ENCODE assay signal across 1 cellular context in genomic region chr5:132866342-132867045, GRCh38.
TF ChIP-seq lines count a peak whose summit lies in the region.

Gene GDF9 (minus strand): TSS chr5:132866469. CDS start chr5:132864533, 1,936 bp downstream.
Gene UQCRQ (plus strand): TSS chr5:132866642. CDS start chr5:132866882, 240 bp downstream.

TF ChIP-seq in GM12878, 131 proteins besides CTCF, POLR2A, EP300 and RAD21 (continued from another document and continues in another):
- TF ChIP-seq CUX1 (IDR thresholded peaks at IDR 0.05; ENCODE audit: insufficient replicate concordance, low read depth, low read length) (no peak), E2F4 (IDR thresholded peaks at IDR 0.05; ENCODE audit: low read depth, low read length) (no peak), TARDBP (IDR thresholded peaks at IDR 0.05; ENCODE audit: borderline replicate concordance) (0 out of 2 replicates have a peak, but pooled peaks have one; percentile 52), CHD4 (IDR thresholded peaks at IDR 0.05) (no peak), MYB (IDR thresholded peaks at IDR 0.05; ENCODE audit: borderline replicate concordance, low read depth, low read length) (no peak), CBX5 (IDR thresholded peaks at IDR 0.05; ENCODE audit: low read depth) (no peak), YBX1 (IDR thresholded peaks at IDR 0.05) (no peak), SIX5 (IDR thresholded peaks at IDR 0.05; ENCODE audit: low read depth, low read length, severe bottlenecking) (peak; percentile 60), PKNOX1 (IDR thresholded peaks at IDR 0.05) (peak; percentile 58; the same call in 1 of the 2 replicates), RB1 (IDR thresholded peaks at IDR 0.05; ENCODE audit: borderline replicate concordance) (no peak), ZNF592 (IDR thresholded peaks at IDR 0.05) (no peak), MEF2B (IDR thresholded peaks at IDR 0.05; ENCODE audit: partially characterized antibody, poor library complexity, severe bottlenecking) (no peak), ZNF384 (IDR thresholded peaks at IDR 0.05; ENCODE audit: borderline replicate concordance, low read depth, low read length) (no peak), TCF7 (IDR thresholded peaks at IDR 0.05; ENCODE audit: borderline replicate concordance) (no peak), BCL11A (IDR thresholded peaks at IDR 0.05; ENCODE audit: low read depth, low read length) (no peak), NFIC (IDR thresholded peaks at IDR 0.05; ENCODE audit: low read depth, low read length) (no peak), NR2F1 (conservative IDR thresholded peaks at IDR 0.05) (peak; percentile 71), HSF1 (IDR thresholded peaks at IDR 0.05; ENCODE audit: low read depth, low read length) (no peak), STAT1 (conservative IDR thresholded peaks at IDR 0.05) (no peak), NFYA (IDR thresholded peaks at IDR 0.05; ENCODE audit: borderline replicate concordance, low read depth, low read length) (no peak), JUND (IDR thresholded peaks at IDR 0.05; ENCODE audit: low read depth, low read length) (peak; percentile 98), MXI1 (IDR thresholded peaks at IDR 0.05; ENCODE audit: low read depth, low read length) (peak; percentile 19), MEF2A (IDR thresholded peaks at IDR 0.05; ENCODE audit: insufficient read depth, low read depth, low read length) (0 out of 2 replicates have a peak, but pooled peaks have one; percentile 37), PAX5 (IDR thresholded peaks at IDR 0.05; ENCODE audit: borderline replicate concordance, low read depth, low read length) (0 out of 2 replicates have a peak, but pooled peaks have one; percentile 0), TCF3 (IDR thresholded peaks at IDR 0.05; ENCODE audit: borderline replicate concordance, insufficient read depth, low read depth, low read length) (0 out of 2 replicates have a peak, but pooled peaks have one; percentile 35), SMAD1 (IDR thresholded peaks at IDR 0.05; ENCODE audit: low read depth, partially characterized antibody) (peak; percentile 65), POLR2AphosphoS2 (IDR thresholded peaks at IDR 0.05; ENCODE audit: low read depth, low read length) (peak; percentile 93), CREM (IDR thresholded peaks at IDR 0.05; ENCODE audit: low read depth) (peak; percentile 98), RFX5 (IDR thresholded peaks at IDR 0.05; ENCODE audit: low read depth, low read length) (peak; percentile 57; the same call in 1 of the 2 replicates), RCOR1 (conservative IDR thresholded peaks at IDR 0.05; ENCODE audit: low read depth, low read length) (no peak), BCL3 (IDR thresholded peaks at IDR 0.05; ENCODE audit: borderline replicate concordance, insufficient read depth, low read depth, low read length, poor library complexity, severe bottlenecking) (no peak), GATAD2B (conservative IDR thresholded peaks at IDR 0.05; ENCODE audit: low read depth) (no peak; the same call in 1 of the 2 replicates), GABPA (IDR thresholded peaks at IDR 0.05; ENCODE audit: low read depth) (peak; percentile 95), TBL1XR1 (IDR thresholded peaks at IDR 0.05; ENCODE audit: low read depth, low read length) (0 out of 2 replicates have a peak, but pooled peaks have one; percentile 43), JUNB (IDR thresholded peaks at IDR 0.05) (no peak)
- TF ChIP-seq, protein P1, sequence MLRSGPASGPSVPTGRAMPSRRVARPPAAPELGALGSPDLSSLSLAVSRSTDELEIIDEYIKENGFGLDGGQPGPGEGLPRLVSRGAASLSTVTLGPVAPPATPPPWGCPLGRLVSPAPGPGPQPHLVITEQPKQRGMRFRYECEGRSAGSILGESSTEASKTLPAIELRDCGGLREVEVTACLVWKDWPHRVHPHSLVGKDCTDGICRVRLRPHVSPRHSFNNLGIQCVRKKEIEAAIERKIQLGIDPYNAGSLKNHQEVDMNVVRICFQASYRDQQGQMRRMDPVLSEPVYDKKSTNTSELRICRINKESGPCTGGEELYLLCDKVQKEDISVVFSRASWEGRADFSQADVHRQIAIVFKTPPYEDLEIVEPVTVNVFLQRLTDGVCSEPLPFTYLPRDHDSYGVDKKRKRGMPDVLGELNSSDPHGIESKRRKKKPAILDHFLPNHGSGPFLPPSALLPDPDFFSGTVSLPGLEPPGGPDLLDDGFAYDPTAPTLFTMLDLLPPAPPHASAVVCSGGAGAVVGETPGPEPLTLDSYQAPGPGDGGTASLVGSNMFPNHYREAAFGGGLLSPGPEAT (IDR thresholded peaks at IDR 0.05; ENCODE audit: low read depth): peak; percentile 66; the same call in 1 of the 2 replicates
- TF ChIP-seq, protein P2, sequence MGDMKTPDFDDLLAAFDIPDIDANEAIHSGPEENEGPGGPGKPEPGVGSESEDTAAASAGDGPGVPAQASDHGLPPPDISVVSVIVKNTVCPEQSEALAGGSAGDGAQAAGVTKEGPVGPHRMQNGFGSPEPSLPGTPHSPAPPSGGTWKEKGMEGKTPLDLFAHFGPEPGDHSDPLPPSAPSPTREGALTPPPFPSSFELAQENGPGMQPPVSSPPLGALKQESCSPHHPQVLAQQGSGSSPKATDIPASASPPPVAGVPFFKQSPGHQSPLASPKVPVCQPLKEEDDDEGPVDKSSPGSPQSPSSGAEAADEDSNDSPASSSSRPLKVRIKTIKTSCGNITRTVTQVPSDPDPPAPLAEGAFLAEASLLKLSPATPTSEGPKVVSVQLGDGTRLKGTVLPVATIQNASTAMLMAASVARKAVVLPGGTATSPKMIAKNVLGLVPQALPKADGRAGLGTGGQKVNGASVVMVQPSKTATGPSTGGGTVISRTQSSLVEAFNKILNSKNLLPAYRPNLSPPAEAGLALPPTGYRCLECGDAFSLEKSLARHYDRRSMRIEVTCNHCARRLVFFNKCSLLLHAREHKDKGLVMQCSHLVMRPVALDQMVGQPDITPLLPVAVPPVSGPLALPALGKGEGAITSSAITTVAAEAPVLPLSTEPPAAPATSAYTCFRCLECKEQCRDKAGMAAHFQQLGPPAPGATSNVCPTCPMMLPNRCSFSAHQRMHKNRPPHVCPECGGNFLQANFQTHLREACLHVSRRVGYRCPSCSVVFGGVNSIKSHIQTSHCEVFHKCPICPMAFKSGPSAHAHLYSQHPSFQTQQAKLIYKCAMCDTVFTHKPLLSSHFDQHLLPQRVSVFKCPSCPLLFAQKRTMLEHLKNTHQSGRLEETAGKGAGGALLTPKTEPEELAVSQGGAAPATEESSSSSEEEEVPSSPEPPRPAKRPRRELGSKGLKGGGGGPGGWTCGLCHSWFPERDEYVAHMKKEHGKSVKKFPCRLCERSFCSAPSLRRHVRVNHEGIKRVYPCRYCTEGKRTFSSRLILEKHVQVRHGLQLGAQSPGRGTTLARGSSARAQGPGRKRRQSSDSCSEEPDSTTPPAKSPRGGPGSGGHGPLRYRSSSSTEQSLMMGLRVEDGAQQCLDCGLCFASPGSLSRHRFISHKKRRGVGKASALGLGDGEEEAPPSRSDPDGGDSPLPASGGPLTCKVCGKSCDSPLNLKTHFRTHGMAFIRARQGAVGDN (IDR thresholded peaks at IDR 0.05): no peak; the same call in 1 of the 2 replicates
